In the genomic region with DNA sequence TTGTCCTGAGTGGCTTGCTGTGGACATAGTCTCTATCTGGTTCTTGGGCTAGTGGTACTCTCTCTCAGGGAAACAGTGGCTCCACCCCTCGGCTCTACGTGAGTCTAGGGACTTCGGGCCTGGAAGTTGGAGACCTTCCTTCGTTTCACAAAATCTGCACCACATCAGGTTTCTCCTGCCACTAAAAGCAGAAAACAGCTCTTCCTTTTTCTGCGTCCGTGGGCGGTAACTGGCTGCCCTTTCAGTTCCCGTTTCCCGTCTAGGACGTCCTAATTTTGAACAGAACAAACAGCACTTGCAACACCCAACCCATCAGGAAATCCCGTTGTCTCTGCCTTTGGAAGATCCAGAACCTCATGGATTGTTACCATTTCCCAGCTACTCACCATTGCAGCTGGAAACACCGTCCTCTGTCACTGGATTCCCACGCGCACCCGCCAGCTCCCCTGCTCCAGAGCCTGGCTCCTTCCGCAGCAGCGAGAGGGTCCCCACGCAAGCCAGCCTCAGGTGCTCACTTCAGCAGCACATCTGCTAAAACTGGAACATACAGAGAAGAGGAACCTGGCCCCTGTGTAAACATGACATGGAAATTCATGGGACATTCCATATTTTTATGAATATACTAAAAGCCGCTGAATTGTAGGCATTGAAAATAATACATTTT, we compare ENCODE assay signal across 9 cellular contexts.
DNase-seq lines count a peak whose midpoint lies in the region; ATAC-seq, FAIRE-seq and TF ChIP-seq lines count a peak whose summit lies in the region.
"Had no signal": no experiment of that assay in that cellular context is flagged by ENCODE, and none has a peak within 500 bp of the region (broad histone marks: within the 10 kb centered on the region; RNA-seq: fewer than 3 reads in every experiment).

No MANE protein-coding gene starts in this region.

- TF ChIP-seq POLR2A in erythroblast (IDR thresholded peaks at IDR 0.05; ENCODE audit: low read length), result no peak

- H3K4me1 ChIP-seq in kidney (ENCODE audit: control insufficient read depth in 1 of 2, insufficient read depth in 1 of 2, low read depth in 1 of 2, low read length in 2 of 2), result peaks cover 0 to 3% of the 10 kb centered on the region in 2 donors

- H3K36me3 ChIP-seq in kidney (ENCODE audit: control insufficient read depth in 1 of 2, insufficient read depth in 2 of 2, low read length in 2 of 2), result no peaks in the 10 kb centered on the region

- H3K9me3 Mint-ChIP-seq in immature natural killer cell, result peaks cover 0 to 1% (median 0%) of the 10 kb centered on the region in 6 donors

- ATAC-seq in GM21526 (IDR thresholded peaks at IDR 0.05; ENCODE audit: low FRiP score, unreplicated experiment), result peak; percentile 80

- H3K4me1 Mint-ChIP-seq in immature natural killer cell, result no peaks in the 10 kb centered on the region

- no peak overlapping the region for H3K4me3 ChIP-seq in kidney (ENCODE audit: low read length in 2 of 2)

- peaks cover 0 to 5% (median 5%) of the 10 kb centered on the region in 3 donors for H3K27me3 Mint-ChIP-seq in immature natural killer cell (ENCODE audit: low read depth in 3 of 3)

- peak overlapping the region in 1 of 2 donors; percentile 9 for H3K27ac ChIP-seq in kidney (ENCODE audit: low read depth in 2 of 2, low read length in 2 of 2)

- intact Hi-C loops in kidney (cut with DNase I), result no loop called here

- H3K9me3 ChIP-seq in kidney (ENCODE audit: control insufficient read depth in 1 of 2, low read length in 2 of 2), result no peaks in the 10 kb centered on the region

- H3K36me3 Mint-ChIP-seq in immature natural killer cell, result peaks cover 0 to 4% (median 0%) of the 10 kb centered on the region in 3 donors

- no peak for TF ChIP-seq CTCF in kidney (IDR thresholded peaks at IDR 0.05; ENCODE audit: borderline replicate concordance, extremely low read depth, insufficient read depth)

- no peak overlapping the region for H3K27ac Mint-ChIP-seq in immature natural killer cell

- DNase-seq in Ammon's horn (ENCODE audit: low spot score) (peak; percentile 65), NOMO-1 treated with DMSO at 0.1 percent for 48 hours (lab: John Stamatoyannopoulos, UW; ENCODE audit: unreplicated experiment) (peak; percentile 88), kidney (peak; percentile 57), erythroblast (lab: John Stamatoyannopoulos, UW) (no peak), RKO (ENCODE audit: low spot score) (no peak), epidermal melanocyte (ENCODE audit: insufficient read length, low spot score) (no peak), immature natural killer cell (no peak)

- H3K4me3 Mint-ChIP-seq in immature natural killer cell, result no peak overlapping the region

- FAIRE-seq in kidney (lab: Jason Lieb, UNC), result no peak
- FAIRE-seq: endometrium had no signal

- H3K9ac ChIP-seq in kidney (ENCODE audit: low read length in 2 of 2), result no peak overlapping the region

Comparison
In these comparisons a context has a peak if more than half of its experiments do, and no peak if none do; other contexts are left out.
1. DNase-seq: peak in Ammon's horn (single experiment), NOMO-1 treated with DMSO at 0.1 percent for 48 hours (single experiment) and kidney (single experiment); none in erythroblast (0 of 2), RKO (single experiment), epidermal melanocyte (single experiment) and immature natural killer cell (0 of 3).